Comparison of ENCODE assay signal across 8 cellular contexts in genomic region chr12:104064842-104065441, GRCh38. TPM values are rescaled to one million over a fixed set of nuclear protein-coding genes. Genes with fewer than 3 reads are reported as not detected.
A peak's percentile ranks its signal among the peaks of the same experiment; 100 is the strongest.
DNase-seq lines count a peak whose midpoint lies in the region; ATAC-seq and TF ChIP-seq lines count a peak whose summit lies in the region.

No MANE protein-coding gene starts in this region.

- peaks cover 24% of the 10 kb centered on the region for H3K36me3 Mint-ChIP-seq in CD8-positive, alpha-beta T cell

- 1% methylated on average over 39 to 41 of the region's 41 CpGs for WGBS in lung, 2 donors

- peak overlapping the region; percentile 80 for H3K27ac Mint-ChIP-seq in CD8-positive, alpha-beta T cell

- TF ChIP-seq POLR2A in uterus (IDR thresholded peaks at IDR 0.05), result no peak

- no peaks in the 10 kb centered on the region for H3K9me3 Mint-ChIP-seq in CD8-positive, alpha-beta T cell

- POLR2A ChIA-PET in CD8-positive, alpha-beta T cell (lab: Charles Lee), result interaction anchor here (1.0 to 1.8 kb wide), 5 partner anchors 22 to 100 kb away, joined by 3 to 9 read pairs (median 7); partner anchors contain the start of genes NFYB and TDG

- H3K4me2 ChIP-seq in OCI-LY3 (ENCODE audit: low read length), result peak overlapping the region; percentile 77

- no peak for ATAC-seq in CD8-positive, alpha-beta T cell
- ATAC-seq in lung (ENCODE audit: insufficient read depth, low FRiP score), result peak; percentile 2

- no peaks in the 10 kb centered on the region for H4K20me1 ChIP-seq in OCI-LY3 (ENCODE audit: insufficient read depth, low read length)

- no peaks in the 10 kb centered on the region for H3K9me3 ChIP-seq in CD8-positive, alpha-beta T cell (ENCODE audit: low read length)
- H3K9me3 ChIP-seq in OCI-LY3 (ENCODE audit: insufficient read depth, low read length) (no peaks in the 10 kb centered on the region), colonic mucosa (no peaks in the 10 kb centered on the region), lung (ENCODE audit: control insufficient read depth in 2 of 2, insufficient read depth in 1 of 2, low read length in 1 of 2) (no peaks in the 10 kb centered on the region), uterus (no peaks in the 10 kb centered on the region)

- H2AFZ ChIP-seq in OCI-LY3 (ENCODE audit: low read depth, low read length), result peak overlapping the region; percentile 100

- TF ChIP-seq CTCF in CD8-positive, alpha-beta T cell (IDR thresholded peaks at IDR 0.05), result no peak
- TF ChIP-seq CTCF in GM20000 (IDR thresholded peaks at IDR 0.05; ENCODE audit: extremely low read depth, missing control alignments) (no peak), OCI-LY3 (IDR thresholded peaks at IDR 0.05; ENCODE audit: low read depth, low read length) (no peak), colonic mucosa (IDR thresholded peaks at IDR 0.05) (no peak), lung (IDR thresholded peaks at IDR 0.05; ENCODE audit: control extremely low read depth, extremely low read depth) (no peak), uterus (IDR thresholded peaks at IDR 0.05) (no peak)

- H3K27me3 Mint-ChIP-seq in CD8-positive, alpha-beta T cell (ENCODE audit: low read depth), result peaks cover under 1% of the 10 kb centered on the region

- no peaks in the 10 kb centered on the region for H3K27me3 ChIP-seq in CD8-positive, alpha-beta T cell (ENCODE audit: insufficient read depth, low read length)
- peaks cover 12% of the 10 kb centered on the region for H3K27me3 ChIP-seq in OCI-LY3 (ENCODE audit: low read depth, low read length)
- H3K27me3 ChIP-seq in colonic mucosa, result no peaks in the 10 kb centered on the region
- no peaks in the 10 kb centered on the region for H3K27me3 ChIP-seq in lung (ENCODE audit: control insufficient read depth, insufficient read depth)
- H3K27me3 ChIP-seq in uterus, result no peaks in the 10 kb centered on the region

- H3K4me3 Mint-ChIP-seq in CD8-positive, alpha-beta T cell, result peak overlapping the region; percentile 95

- H3K9ac ChIP-seq in OCI-LY3 (ENCODE audit: low read length), result peak overlapping the region; percentile 91
- peak overlapping the region; percentile 84 to 92 for H3K9ac ChIP-seq in colonic mucosa (ENCODE audit: low read depth in 2 of 2, low read length in 2 of 2)

- peak overlapping the region; percentile 64 for H3K27ac ChIP-seq in CD8-positive, alpha-beta T cell (ENCODE audit: low read depth, low read length)
- H3K27ac ChIP-seq in OCI-LY3 (ENCODE audit: low read length) (no peak overlapping the region), colonic mucosa (peak overlapping the region; percentile 86), lung (ENCODE audit: low read depth in 1 of 2, low read length in 1 of 2) (peak overlapping the region; percentile 67 to 89), uterus (peak overlapping the region; percentile 85 to 90)

- CTCF ChIA-PET in CD8-positive, alpha-beta T cell (lab: Charles Lee), result interaction anchor here (0.9 to 5.1 kb wide), 2 partner anchors 44 to 101 kb away, joined by 4 to 28 read pairs; no protein-coding TSS in a partner anchor

- H3K79me2 ChIP-seq in OCI-LY3 (ENCODE audit: low read length), result no peaks in the 10 kb centered on the region; the same call in 1 of the 2 replicates

- intact Hi-C loops in CD8-positive, alpha-beta T cell (cut with DNase I, micrococcal nuclease), result loop anchor here (1.0 to 10.0 kb wide), 12 partner anchors 44 to 1044 kb away; partner anchors contain the start of genes EID3 (in 2 of the 2), HSP90B1 (in 2 of the 2), NT5DC3 (in 2 of the 2) and TDG (in 2 of the 2)
- intact Hi-C loops in colonic mucosa (cut with DNase I), result no loop called here
- intact Hi-C loops in uterus (cut with DNase I; ENCODE audit: low total_unique reads), result no loop called here

- DNase-seq in CD8-positive, alpha-beta T cell, result peak in 1 of 7 experiments; percentile 22
- peak; percentile 27 for DNase-seq in GM20000 (ENCODE audit: low spot score)
- peak; percentile 31 for DNase-seq in colonic mucosa
- no peak for DNase-seq in lung (ENCODE audit: low spot score)
- DNase-seq in uterus, result no peak
- no peak for DNase-seq in COR-L47 (lab: John Stamatoyannopoulos, UW)
- DNase-seq in NCI-H1694 (lab: John Stamatoyannopoulos, UW), result no peak

- H3K36me3 ChIP-seq in CD8-positive, alpha-beta T cell (ENCODE audit: insufficient read depth, low read length), result no peaks in the 10 kb centered on the region
- H3K36me3 ChIP-seq in OCI-LY3 (replicated peaks; ENCODE audit: low read depth, low read length) (no peaks in the 10 kb centered on the region), colonic mucosa (no peaks in the 10 kb centered on the region), lung (ENCODE audit: control insufficient read depth in 2 of 2, insufficient read depth in 2 of 2, low read length in 2 of 2) (peaks cover 5 to 6% of the 10 kb centered on the region in 2 donors), uterus (no peaks in the 10 kb centered on the region)

- peaks cover 33% of the 10 kb centered on the region for H3K4me1 Mint-ChIP-seq in CD8-positive, alpha-beta T cell (ENCODE audit: low read depth)

- H3K4me1 ChIP-seq in CD8-positive, alpha-beta T cell (ENCODE audit: insufficient read depth, low read length), result peaks cover 7% of the 10 kb centered on the region
- H3K4me1 ChIP-seq in OCI-LY3 (ENCODE audit: low read length) (peaks cover 13% of the 10 kb centered on the region), colonic mucosa (peaks cover 3% of the 10 kb centered on the region), lung (ENCODE audit: control insufficient read depth in 2 of 2, insufficient read depth in 2 of 2, low read length in 2 of 2) (peaks cover 3 to 5% of the 10 kb centered on the region in 2 donors), uterus (no peaks in the 10 kb centered on the region)

- peak overlapping the region; percentile 98 for H3K4me3 ChIP-seq in CD8-positive, alpha-beta T cell (ENCODE audit: low read depth, low read length)
- H3K4me3 ChIP-seq in OCI-LY3 (ENCODE audit: low read length) (peak overlapping the region; percentile 100), colonic mucosa (peak overlapping the region; percentile 81), lung (peak overlapping the region; percentile 83), uterus (peak overlapping the region; percentile 58 to 85)

RNA-seq across cellular contexts. Expression of gene HCFC2, which starts 0.6 kb away (rescaled TPM):
- total RNA-seq in CD8-positive, alpha-beta T cell, result 10 to 100 TPM; 13.9 to 16.7 TPM
- total RNA-seq in colonic mucosa (10 to 100 TPM in 1 of 2 donors, 1 to 10 TPM in 1; 7.6 to 11.1 TPM), lung (10 to 100 TPM; 14.4 to 30.5 TPM), uterus (10 to 100 TPM in 3 of 4 donors, 1 to 10 TPM in 1; 10.0 to 61.0 (median 29.1) TPM)
- 1 to 10 TPM; 5.8 to 7.1 TPM for polyA plus RNA-seq in lung

RNA-seq across cellular contexts. Expression of gene GLT8D2, which starts 15.0 kb away (rescaled TPM):
- total RNA-seq in CD8-positive, alpha-beta T cell, result under 1 TPM in 1 of 2 experiments, not detected in 1; 0.17 TPM
- total RNA-seq in colonic mucosa (1 to 10 TPM; 1.6 to 5.1 TPM), lung (10 to 100 TPM in 1 of 2 donors, 1 to 10 TPM in 1; 7.3 to 36.5 TPM), uterus (10 to 100 TPM in 3 of 4 donors, 1 to 10 TPM in 1; 2.6 to 93.0 (median 17.7) TPM)
- polyA plus RNA-seq in lung, result 1 to 10 TPM; 1.6 to 4.9 TPM

Comparison
In these comparisons a context has a peak if more than half of its experiments do, and no peak if none do; other contexts are left out.
1. DNase-seq: peak in GM20000 (single experiment) and colonic mucosa (single experiment); none in lung (single experiment), uterus (0 of 2), COR-L47 (single experiment) and NCI-H1694 (single experiment).
2. intact Hi-C loops: an anchor here in CD8-positive, alpha-beta T cell (1.0 to 10.0 kb wide); none called in colonic mucosa and uterus.
3. Peak in every context shown above with its lines, with median percentiles within 50 percentile points of each other: H3K4me3 ChIP-seq.